ENCODE assay signal across 1 cellular context in the genomic region with DNA sequence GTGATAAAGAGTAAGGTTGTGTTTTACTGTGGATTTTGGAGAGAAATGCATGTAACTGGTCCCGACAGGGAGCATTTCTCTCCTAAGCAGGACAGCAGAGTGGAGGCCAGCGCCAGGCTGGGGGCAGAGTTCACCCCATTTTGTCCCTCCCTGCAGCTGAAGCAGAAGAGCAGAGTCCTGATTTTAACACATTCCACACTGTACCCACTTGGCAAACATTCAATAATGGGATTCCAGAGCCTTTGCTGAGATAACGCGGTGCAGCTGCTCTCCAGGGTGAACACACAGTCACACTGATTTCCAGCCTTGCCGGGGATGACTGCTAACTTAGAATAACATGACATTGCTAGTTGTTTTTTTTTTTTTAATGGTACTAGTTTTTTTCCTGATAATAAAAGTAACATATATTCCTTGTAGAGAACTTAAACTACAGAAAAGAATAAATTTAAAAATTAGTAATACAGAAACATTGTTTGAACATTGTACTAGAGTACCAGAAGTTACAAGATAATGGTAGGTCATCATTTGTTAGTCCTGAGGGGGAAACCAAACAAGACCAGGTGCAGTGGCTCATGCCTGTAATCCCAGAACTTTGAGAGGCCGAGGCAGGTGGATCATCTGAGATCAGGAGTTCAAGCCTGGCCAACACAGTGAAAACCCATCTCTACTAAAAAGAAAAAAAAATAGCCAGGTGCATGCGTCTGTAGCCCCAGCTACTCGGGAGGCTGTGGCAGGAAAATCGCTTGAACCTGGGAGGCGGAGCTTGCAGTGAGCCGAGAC.
TF ChIP-seq lines count a peak whose summit lies in the region.

No MANE protein-coding gene starts in this region.

TF ChIP-seq in HepG2, 621 proteins besides CTCF, POLR2A, EP300 and RAD21 (continued from another document and continues in another):
- TF ChIP-seq SP5 (CRISPR knock-in tag; IDR thresholded peaks at IDR 0.05; ENCODE audit: borderline replicate concordance, low read depth), result peak; percentile 79
- no peak for TF ChIP-seq LBX2 (CRISPR knock-in tag; IDR thresholded peaks at IDR 0.05; ENCODE audit: borderline replicate concordance)
- TF ChIP-seq HOXA9 (CRISPR knock-in tag; IDR thresholded peaks at IDR 0.05; ENCODE audit: borderline replicate concordance), result no peak
- no peak for TF ChIP-seq MAFG (CRISPR knock-in tag; IDR thresholded peaks at IDR 0.05)
- no peak for TF ChIP-seq ETV6 (CRISPR knock-in tag; conservative IDR thresholded peaks at IDR 0.05)
- no peak for TF ChIP-seq SNRNP70 (IDR thresholded peaks at IDR 0.05; ENCODE audit: low read depth, low read length)
- TF ChIP-seq ZNF891 (CRISPR knock-in tag; IDR thresholded peaks at IDR 0.05), result no peak
- TF ChIP-seq NFYC (CRISPR knock-in tag; IDR thresholded peaks at IDR 0.05), result no peak
- TF ChIP-seq HOXD1 (CRISPR knock-in tag; IDR thresholded peaks at IDR 0.05), result no peak
- peak; percentile 92 for TF ChIP-seq HNF4A (CRISPR knock-in tag; IDR thresholded peaks at IDR 0.05)
- no peak for TF ChIP-seq PCBP2 (optimal IDR thresholded peaks at IDR 0.05; ENCODE audit: low read depth, low read length, poor library complexity, severe bottlenecking)
- TF ChIP-seq NFE2L1 (CRISPR knock-in tag; IDR thresholded peaks at IDR 0.05; ENCODE audit: borderline replicate concordance), result no peak
- TF ChIP-seq MIXL1 (CRISPR knock-in tag; IDR thresholded peaks at IDR 0.05), result no peak
- peak; percentile 93 for TF ChIP-seq ZBTB10 (CRISPR knock-in tag; IDR thresholded peaks at IDR 0.05; ENCODE audit: borderline replicate concordance)
- no peak for TF ChIP-seq KAT8 (CRISPR knock-in tag; IDR thresholded peaks at IDR 0.05)
- no peak for TF ChIP-seq ARNTL (CRISPR knock-in tag; IDR thresholded peaks at IDR 0.05)
- TF ChIP-seq, protein P1, sequence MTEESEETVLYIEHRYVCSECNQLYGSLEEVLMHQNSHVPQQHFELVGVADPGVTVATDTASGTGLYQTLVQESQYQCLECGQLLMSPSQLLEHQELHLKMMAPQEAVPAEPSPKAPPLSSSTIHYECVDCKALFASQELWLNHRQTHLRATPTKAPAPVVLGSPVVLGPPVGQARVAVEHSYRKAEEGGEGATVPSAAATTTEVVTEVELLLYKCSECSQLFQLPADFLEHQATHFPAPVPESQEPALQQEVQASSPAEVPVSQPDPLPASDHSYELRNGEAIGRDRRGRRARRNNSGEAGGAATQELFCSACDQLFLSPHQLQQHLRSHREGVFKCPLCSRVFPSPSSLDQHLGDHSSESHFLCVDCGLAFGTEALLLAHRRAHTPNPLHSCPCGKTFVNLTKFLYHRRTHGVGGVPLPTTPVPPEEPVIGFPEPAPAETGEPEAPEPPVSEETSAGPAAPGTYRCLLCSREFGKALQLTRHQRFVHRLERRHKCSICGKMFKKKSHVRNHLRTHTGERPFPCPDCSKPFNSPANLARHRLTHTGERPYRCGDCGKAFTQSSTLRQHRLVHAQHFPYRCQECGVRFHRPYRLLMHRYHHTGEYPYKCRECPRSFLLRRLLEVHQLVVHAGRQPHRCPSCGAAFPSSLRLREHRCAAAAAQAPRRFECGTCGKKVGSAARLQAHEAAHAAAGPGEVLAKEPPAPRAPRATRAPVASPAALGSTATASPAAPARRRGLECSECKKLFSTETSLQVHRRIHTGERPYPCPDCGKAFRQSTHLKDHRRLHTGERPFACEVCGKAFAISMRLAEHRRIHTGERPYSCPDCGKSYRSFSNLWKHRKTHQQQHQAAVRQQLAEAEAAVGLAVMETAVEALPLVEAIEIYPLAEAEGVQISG (CRISPR knock-in tag; IDR thresholded peaks at IDR 0.05), result peak; percentile 40; the same call in 1 of the 2 replicates
- no peak for TF ChIP-seq ZNF331 (CRISPR knock-in tag; IDR thresholded peaks at IDR 0.05)
- TF ChIP-seq ZNF557 (CRISPR knock-in tag; IDR thresholded peaks at IDR 0.05), result no peak
- no peak for TF ChIP-seq ZNF460 (CRISPR knock-in tag; IDR thresholded peaks at IDR 0.05; ENCODE audit: borderline replicate concordance)
- TF ChIP-seq MED1 (CRISPR knock-in tag; IDR thresholded peaks at IDR 0.05), result peak; percentile 35; the same call in 1 of the 2 replicates
- 0 out of 2 replicates have a peak, but pooled peaks have one; percentile 22 for TF ChIP-seq MTA1 (CRISPR knock-in tag; IDR thresholded peaks at IDR 0.05; ENCODE audit: borderline replicate concordance)
- TF ChIP-seq ZKSCAN1 (IDR thresholded peaks at IDR 0.05; ENCODE audit: low read length), result no peak
- TF ChIP-seq SIN3B (IDR thresholded peaks at IDR 0.05; ENCODE audit: low read length), result no peak
- no peak for TF ChIP-seq SMARCE1 (IDR thresholded peaks at IDR 0.05; ENCODE audit: borderline replicate concordance)
- no peak for TF ChIP-seq XRCC5 (optimal IDR thresholded peaks at IDR 0.05; ENCODE audit: low read length)
- no peak for TF ChIP-seq THRA (CRISPR knock-in tag; IDR thresholded peaks at IDR 0.05; ENCODE audit: borderline replicate concordance)
- no peak for TF ChIP-seq ZNF614 (CRISPR knock-in tag; IDR thresholded peaks at IDR 0.05; ENCODE audit: borderline replicate concordance)
- TF ChIP-seq ZNF816 (CRISPR knock-in tag; IDR thresholded peaks at IDR 0.05; ENCODE audit: borderline replicate concordance), result no peak
- TF ChIP-seq CSRNP2 (CRISPR knock-in tag; conservative IDR thresholded peaks at IDR 0.05; ENCODE audit: low read depth), result no peak
- TF ChIP-seq ZNF75D (CRISPR knock-in tag; IDR thresholded peaks at IDR 0.05; ENCODE audit: borderline replicate concordance), result no peak
- TF ChIP-seq, protein P2, sequence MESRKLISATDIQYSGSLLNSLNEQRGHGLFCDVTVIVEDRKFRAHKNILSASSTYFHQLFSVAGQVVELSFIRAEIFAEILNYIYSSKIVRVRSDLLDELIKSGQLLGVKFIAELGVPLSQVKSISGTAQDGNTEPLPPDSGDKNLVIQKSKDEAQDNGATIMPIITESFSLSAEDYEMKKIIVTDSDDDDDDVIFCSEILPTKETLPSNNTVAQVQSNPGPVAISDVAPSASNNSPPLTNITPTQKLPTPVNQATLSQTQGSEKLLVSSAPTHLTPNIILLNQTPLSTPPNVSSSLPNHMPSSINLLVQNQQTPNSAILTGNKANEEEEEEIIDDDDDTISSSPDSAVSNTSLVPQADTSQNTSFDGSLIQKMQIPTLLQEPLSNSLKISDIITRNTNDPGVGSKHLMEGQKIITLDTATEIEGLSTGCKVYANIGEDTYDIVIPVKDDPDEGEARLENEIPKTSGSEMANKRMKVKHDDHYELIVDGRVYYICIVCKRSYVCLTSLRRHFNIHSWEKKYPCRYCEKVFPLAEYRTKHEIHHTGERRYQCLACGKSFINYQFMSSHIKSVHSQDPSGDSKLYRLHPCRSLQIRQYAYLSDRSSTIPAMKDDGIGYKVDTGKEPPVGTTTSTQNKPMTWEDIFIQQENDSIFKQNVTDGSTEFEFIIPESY (CRISPR knock-in tag; IDR thresholded peaks at IDR 0.05), result no peak
- TF ChIP-seq MTF2 (CRISPR knock-in tag; IDR thresholded peaks at IDR 0.05; ENCODE audit: borderline replicate concordance), result no peak
- TF ChIP-seq ATRX (CRISPR knock-in tag; IDR thresholded peaks at IDR 0.05; ENCODE audit: borderline replicate concordance), result no peak
- TF ChIP-seq, protein P3, sequence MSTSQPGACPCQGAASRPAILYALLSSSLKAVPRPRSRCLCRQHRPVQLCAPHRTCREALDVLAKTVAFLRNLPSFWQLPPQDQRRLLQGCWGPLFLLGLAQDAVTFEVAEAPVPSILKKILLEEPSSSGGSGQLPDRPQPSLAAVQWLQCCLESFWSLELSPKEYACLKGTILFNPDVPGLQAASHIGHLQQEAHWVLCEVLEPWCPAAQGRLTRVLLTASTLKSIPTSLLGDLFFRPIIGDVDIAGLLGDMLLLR (CRISPR knock-in tag; IDR thresholded peaks at IDR 0.05), result no peak
- no peak for TF ChIP-seq PRMT3 (CRISPR knock-in tag; IDR thresholded peaks at IDR 0.05; ENCODE audit: borderline replicate concordance, low read depth)
- no peak for TF ChIP-seq ZNF547 (CRISPR knock-in tag; IDR thresholded peaks at IDR 0.05)
- TF ChIP-seq CENPT (CRISPR knock-in tag; IDR thresholded peaks at IDR 0.05; ENCODE audit: low read depth), result no peak
- TF ChIP-seq SNAPC5 (CRISPR knock-in tag; IDR thresholded peaks at IDR 0.05; ENCODE audit: borderline replicate concordance), result no peak
- TF ChIP-seq, protein P4, sequence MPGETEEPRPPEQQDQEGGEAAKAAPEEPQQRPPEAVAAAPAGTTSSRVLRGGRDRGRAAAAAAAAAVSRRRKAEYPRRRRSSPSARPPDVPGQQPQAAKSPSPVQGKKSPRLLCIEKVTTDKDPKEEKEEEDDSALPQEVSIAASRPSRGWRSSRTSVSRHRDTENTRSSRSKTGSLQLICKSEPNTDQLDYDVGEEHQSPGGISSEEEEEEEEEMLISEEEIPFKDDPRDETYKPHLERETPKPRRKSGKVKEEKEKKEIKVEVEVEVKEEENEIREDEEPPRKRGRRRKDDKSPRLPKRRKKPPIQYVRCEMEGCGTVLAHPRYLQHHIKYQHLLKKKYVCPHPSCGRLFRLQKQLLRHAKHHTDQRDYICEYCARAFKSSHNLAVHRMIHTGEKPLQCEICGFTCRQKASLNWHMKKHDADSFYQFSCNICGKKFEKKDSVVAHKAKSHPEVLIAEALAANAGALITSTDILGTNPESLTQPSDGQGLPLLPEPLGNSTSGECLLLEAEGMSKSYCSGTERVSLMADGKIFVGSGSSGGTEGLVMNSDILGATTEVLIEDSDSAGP (CRISPR knock-in tag; IDR thresholded peaks at IDR 0.05; ENCODE audit: borderline replicate concordance), result no peak
- TF ChIP-seq HNF4G (IDR thresholded peaks at IDR 0.05; ENCODE audit: borderline replicate concordance, low read depth, low read length), result peak; percentile 85; the same call in 1 of the 2 replicates
- TF ChIP-seq HNF4G (CRISPR knock-in tag; IDR thresholded peaks at IDR 0.05; ENCODE audit: borderline replicate concordance, low read depth), result peak; percentile 26; the same call in 1 of the 2 replicates
- no peak; the same call in 1 of the 2 replicates for TF ChIP-seq YEATS4 (CRISPR knock-in tag; IDR thresholded peaks at IDR 0.05; ENCODE audit: borderline replicate concordance)
- TF ChIP-seq, protein P5, sequence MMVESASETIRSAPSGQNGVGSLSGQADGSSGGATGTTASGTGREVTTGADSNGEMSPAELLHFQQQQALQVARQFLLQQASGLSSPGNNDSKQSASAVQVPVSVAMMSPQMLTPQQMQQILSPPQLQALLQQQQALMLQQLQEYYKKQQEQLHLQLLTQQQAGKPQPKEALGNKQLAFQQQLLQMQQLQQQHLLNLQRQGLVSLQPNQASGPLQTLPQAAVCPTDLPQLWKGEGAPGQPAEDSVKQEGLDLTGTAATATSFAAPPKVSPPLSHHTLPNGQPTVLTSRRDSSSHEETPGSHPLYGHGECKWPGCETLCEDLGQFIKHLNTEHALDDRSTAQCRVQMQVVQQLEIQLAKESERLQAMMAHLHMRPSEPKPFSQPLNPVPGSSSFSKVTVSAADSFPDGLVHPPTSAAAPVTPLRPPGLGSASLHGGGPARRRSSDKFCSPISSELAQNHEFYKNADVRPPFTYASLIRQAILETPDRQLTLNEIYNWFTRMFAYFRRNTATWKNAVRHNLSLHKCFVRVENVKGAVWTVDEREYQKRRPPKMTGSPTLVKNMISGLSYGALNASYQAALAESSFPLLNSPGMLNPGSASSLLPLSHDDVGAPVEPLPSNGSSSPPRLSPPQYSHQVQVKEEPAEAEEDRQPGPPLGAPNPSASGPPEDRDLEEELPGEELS (CRISPR knock-in tag; IDR thresholded peaks at IDR 0.05), result peak; percentile 60
- TF ChIP-seq FOXA3 (CRISPR knock-in tag; IDR thresholded peaks at IDR 0.05), result no peak
- no peak for TF ChIP-seq KDM5B (CRISPR knock-in tag; IDR thresholded peaks at IDR 0.05; ENCODE audit: borderline replicate concordance)
- TF ChIP-seq PHF20 (CRISPR knock-in tag; IDR thresholded peaks at IDR 0.05), result no peak
- peak; percentile 94 for TF ChIP-seq TEAD3 (CRISPR knock-in tag; optimal IDR thresholded peaks at IDR 0.05; ENCODE audit: borderline replicate concordance)
- TF ChIP-seq KMT2B (CRISPR knock-in tag; IDR thresholded peaks at IDR 0.05), result no peak
- no peak for TF ChIP-seq SOX6 (IDR thresholded peaks at IDR 0.05)
- TF ChIP-seq SOX6 (CRISPR knock-in tag; IDR thresholded peaks at IDR 0.05), result peak; percentile 51; the same call in 1 of the 2 replicates
